Comparison of ENCODE assay signal across 1 cellular context in the genomic region with DNA sequence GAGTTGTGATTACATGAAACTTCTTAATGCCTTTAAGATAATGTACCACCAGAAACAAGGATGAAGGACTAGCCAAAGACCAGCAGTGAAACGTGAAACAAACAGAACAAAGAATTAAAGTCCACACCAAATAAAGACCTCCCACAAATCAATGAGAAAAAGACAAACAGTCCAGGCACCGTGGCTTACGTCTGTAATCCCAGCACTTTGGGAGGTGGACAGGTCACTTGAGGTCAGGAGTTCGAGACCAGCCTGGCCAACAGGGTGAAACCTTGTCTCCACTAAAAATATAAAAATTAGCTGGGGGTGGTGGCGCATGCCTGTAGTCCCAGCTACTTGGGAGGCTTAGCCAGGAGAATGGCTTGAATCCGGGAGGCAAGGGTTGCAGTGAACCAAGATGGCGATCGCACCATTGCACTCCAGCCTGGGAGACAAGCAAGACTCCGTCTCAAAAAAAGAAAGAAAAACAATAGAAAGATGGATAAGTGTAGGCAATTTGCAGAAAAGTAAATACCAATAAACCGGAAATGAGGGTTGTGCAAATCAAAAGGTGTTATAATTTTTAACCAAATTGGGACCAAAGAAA.
A peak's percentile ranks its signal among the peaks of the same experiment; 100 is the strongest.
TF ChIP-seq lines count a peak whose summit lies in the region.

No MANE protein-coding gene starts in this region.

TF ChIP-seq in liver, 16 proteins besides CTCF, POLR2A, EP300 and RAD21 (continued from another document):
- TF ChIP-seq, protein P1, sequence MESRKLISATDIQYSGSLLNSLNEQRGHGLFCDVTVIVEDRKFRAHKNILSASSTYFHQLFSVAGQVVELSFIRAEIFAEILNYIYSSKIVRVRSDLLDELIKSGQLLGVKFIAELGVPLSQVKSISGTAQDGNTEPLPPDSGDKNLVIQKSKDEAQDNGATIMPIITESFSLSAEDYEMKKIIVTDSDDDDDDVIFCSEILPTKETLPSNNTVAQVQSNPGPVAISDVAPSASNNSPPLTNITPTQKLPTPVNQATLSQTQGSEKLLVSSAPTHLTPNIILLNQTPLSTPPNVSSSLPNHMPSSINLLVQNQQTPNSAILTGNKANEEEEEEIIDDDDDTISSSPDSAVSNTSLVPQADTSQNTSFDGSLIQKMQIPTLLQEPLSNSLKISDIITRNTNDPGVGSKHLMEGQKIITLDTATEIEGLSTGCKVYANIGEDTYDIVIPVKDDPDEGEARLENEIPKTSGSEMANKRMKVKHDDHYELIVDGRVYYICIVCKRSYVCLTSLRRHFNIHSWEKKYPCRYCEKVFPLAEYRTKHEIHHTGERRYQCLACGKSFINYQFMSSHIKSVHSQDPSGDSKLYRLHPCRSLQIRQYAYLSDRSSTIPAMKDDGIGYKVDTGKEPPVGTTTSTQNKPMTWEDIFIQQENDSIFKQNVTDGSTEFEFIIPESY (IDR thresholded peaks at IDR 0.05), result no peak
- TF ChIP-seq YY1 (IDR thresholded peaks at IDR 0.05) (peak; percentile 19), TAF1 (conservative IDR thresholded peaks at IDR 0.05) (no peak), RXRA (IDR thresholded peaks at IDR 0.05) (peak; percentile 89 to 91)
- TF ChIP-seq, protein P2, sequence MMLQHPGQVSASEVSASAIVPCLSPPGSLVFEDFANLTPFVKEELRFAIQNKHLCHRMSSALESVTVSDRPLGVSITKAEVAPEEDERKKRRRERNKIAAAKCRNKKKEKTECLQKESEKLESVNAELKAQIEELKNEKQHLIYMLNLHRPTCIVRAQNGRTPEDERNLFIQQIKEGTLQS (IDR thresholded peaks at IDR 0.05), result peak; percentile 11
